14 cellular contexts compared by ENCODE assay signal in genomic region chr1:227299238-227299637, GRCh38. TPM values are rescaled to one million over a fixed set of nuclear protein-coding genes. Genes with fewer than 3 reads are reported as not detected.
DNase-seq lines count a peak whose midpoint lies in the region; ATAC-seq lines count a peak whose summit lies in the region.
"Had no signal": no experiment of that assay in that cellular context is flagged by ENCODE, and none has a peak within 500 bp of the region (broad histone marks: within the 10 kb centered on the region; RNA-seq: fewer than 3 reads in every experiment).

No MANE protein-coding gene starts in this region.

- no peak overlapping the region for H3K23ac ChIP-seq in mesenchymal stem cell (ENCODE audit: low read length in 2 of 2)

- H2BK120ac ChIP-seq in mesenchymal stem cell (ENCODE audit: low read depth, low read length), result no peak overlapping the region

- H3K4me1 ChIP-seq in mesenchymal stem cell (ENCODE audit: control insufficient read depth, insufficient read depth, low read depth, low read length), result no peaks in the 10 kb centered on the region

- no peak overlapping the region for H4K8ac ChIP-seq in mesenchymal stem cell (ENCODE audit: low read length)

- H3K36me3 ChIP-seq in mesenchymal stem cell (ENCODE audit: control insufficient read depth in 1 of 2, insufficient read depth in 2 of 2, low read depth in 1 of 2, low read length in 2 of 2), result no peaks in the 10 kb centered on the region
- H3K36me3 ChIP-seq: BLaER1 treated with 17β-estradiol and CSF1 and Interleukin-3, amounts not matched to agents 10 nM and 100 nM; neutrophil; tibial nerve had no signal

- peak overlapping the region in 1 of 2 experiments; percentile 66 for H3K4me3 ChIP-seq in mesenchymal stem cell (ENCODE audit: insufficient read depth in 1 of 2, low read depth in 1 of 2, low read length in 2 of 2)
- H3K4me3 ChIP-seq: BLaER1 treated with 17β-estradiol and CSF1 and Interleukin-3, amounts not matched to agents 10 nM and 100 nM; tibial nerve had no signal

- no peak overlapping the region for H3K14ac ChIP-seq in mesenchymal stem cell (ENCODE audit: low read length in 2 of 2)

- peaks cover 11% of the 10 kb centered on the region for H3K79me1 ChIP-seq in mesenchymal stem cell (replicated peaks; ENCODE audit: low read length, poor library complexity, severe bottlenecking)

- no peak overlapping the region for H2AFZ ChIP-seq in mesenchymal stem cell (ENCODE audit: low read depth, low read length)

- no peak overlapping the region for H3K4me3 Mint-ChIP-seq in activated T-cell treated with anti-CD3 and anti-CD28 coated beads, Interleukin-2, amount 50 U/mL, for 24 hours

- no peak overlapping the region for H3K27ac Mint-ChIP-seq in activated T-cell treated with anti-CD3 and anti-CD28 coated beads, Interleukin-2, amount 50 U/mL, for 24 hours

- H2BK12ac ChIP-seq in mesenchymal stem cell (ENCODE audit: low read length in 2 of 2), result no peak overlapping the region

- H4K91ac ChIP-seq in mesenchymal stem cell (ENCODE audit: low read length), result no peak overlapping the region

- H3K9me3 Mint-ChIP-seq in activated T-cell treated with anti-CD3 and anti-CD28 coated beads, Interleukin-2, amount 50 U/mL, for 24 hours, result peaks cover 3% of the 10 kb centered on the region

- H3K9me3 ChIP-seq in mesenchymal stem cell (ENCODE audit: control insufficient read depth, low read length), result no peaks in the 10 kb centered on the region
- H3K9me3 ChIP-seq: neutrophil, tibial nerve had no signal

- H3K27ac ChIP-seq in mesenchymal stem cell (ENCODE audit: low read length, poor library complexity, severe bottlenecking), result no peak overlapping the region
- H3K27ac ChIP-seq: BLaER1 treated with 17β-estradiol and CSF1 and Interleukin-3, amounts not matched to agents 10 nM and 100 nM; neutrophil; RWPE1 had no signal

- peaks cover 36% of the 10 kb centered on the region for H3K27me3 Mint-ChIP-seq in activated T-cell treated with anti-CD3 and anti-CD28 coated beads, Interleukin-2, amount 50 U/mL, for 24 hours

- in situ Hi-C loops in ACHN (cut with HindIII; ENCODE audit: low pct_ligation_motif_present, low pct_unique_long_range_greater_than_20kb, low sequenced_read_pairs), result no loop called here

- H3K4me1 Mint-ChIP-seq in activated T-cell treated with anti-CD3 and anti-CD28 coated beads, Interleukin-2, amount 50 U/mL, for 24 hours (ENCODE audit: low read depth), result no peaks in the 10 kb centered on the region

- H3K4me2 ChIP-seq in mesenchymal stem cell (ENCODE audit: low read length, poor library complexity, severe bottlenecking), result no peak overlapping the region
- H3K4me2 ChIP-seq: BLaER1 treated with 17β-estradiol and CSF1 and Interleukin-3, amounts not matched to agents 10 nM and 100 nM had no signal

- no peaks in the 10 kb centered on the region for H3K36me3 Mint-ChIP-seq in activated T-cell treated with anti-CD3 and anti-CD28 coated beads, Interleukin-2, amount 50 U/mL, for 24 hours (ENCODE audit: low read depth)

- H2BK15ac ChIP-seq in mesenchymal stem cell (ENCODE audit: low read depth, poor library complexity, severe bottlenecking), result no peak overlapping the region

- no peaks in the 10 kb centered on the region for H3K27me3 ChIP-seq in mesenchymal stem cell (ENCODE audit: control insufficient read depth in 1 of 2, insufficient read depth in 1 of 2, low read length in 2 of 2)
- H3K27me3 ChIP-seq: BLaER1 treated with 17β-estradiol and CSF1 and Interleukin-3, amounts not matched to agents 10 nM and 100 nM; neutrophil; tibial nerve had no signal

- no peak overlapping the region for H3K4ac ChIP-seq in mesenchymal stem cell (ENCODE audit: low read depth in 1 of 2, low read length in 2 of 2)

- H3K9ac ChIP-seq in mesenchymal stem cell (ENCODE audit: low read length), result peak overlapping the region; percentile 81
- H3K9ac ChIP-seq: BLaER1 treated with 17β-estradiol and CSF1 and Interleukin-3, amounts not matched to agents 10 nM and 100 nM had no signal

- H2BK5ac ChIP-seq in mesenchymal stem cell (ENCODE audit: low read depth, low read length, poor library complexity, severe bottlenecking), result no peak overlapping the region

- no peak overlapping the region for H2AK5ac ChIP-seq in mesenchymal stem cell (ENCODE audit: low read length, severe bottlenecking)

- H3K18ac ChIP-seq in mesenchymal stem cell (ENCODE audit: low read depth in 1 of 2, low read length in 2 of 2), result no peak overlapping the region

- DNase-seq in ACHN, result peak; percentile 60
- peak; percentile 75 for DNase-seq in OCI-M1 (lab: John Stamatoyannopoulos, UW)
- DNase-seq in dedifferentiated amniotic fluid mesenchymal stem cell (ENCODE audit: extremely low spot score), result peak; percentile 69
- peak; percentile 52 for DNase-seq in mesenchymal stem cell
- DNase-seq in iPS-NIHi7 (ENCODE audit: extremely low spot score), result no peak
- no peak for DNase-seq in activated T-cell treated with anti-CD3 and anti-CD28 coated beads, Interleukin-2, amount 50 U/mL, for 24 hours
- no peak for DNase-seq in retina
- DNase-seq: activated CD4-positive, alpha-beta T cell treated with anti-CD3 and anti-CD28 coated beads, Interleukin-2, amount 50 U/mL, for 4 hours; hypothalamus had no signal

- ATAC-seq in GM19035 (IDR thresholded peaks at IDR 0.05; ENCODE audit: unreplicated experiment), result no peak

RNA-seq across cellular contexts. Expression of gene CDC42BPA, which starts 19.1 kb away (rescaled TPM):
- 23.2 TPM for polyA plus RNA-seq in mesenchymal stem cell (2013, experiment 1 of 2)
- 23.2 TPM for polyA plus RNA-seq in mesenchymal stem cell (2013, experiment 2 of 2)

Comparison
In these comparisons a context has a peak if more than half of its experiments do, and no peak if none do; other contexts are left out.
1. DNase-seq: peak in ACHN (single experiment), OCI-M1 (single experiment), dedifferentiated amniotic fluid mesenchymal stem cell (single experiment) and mesenchymal stem cell (single experiment); none in iPS-NIHi7 (single experiment), activated T-cell treated with anti-CD3 and anti-CD28 coated beads, Interleukin-2, amount 50 U/mL, for 24 hours (single experiment) and retina (single experiment).